1 cellular context compared by ENCODE assay signal in the genomic region with DNA sequence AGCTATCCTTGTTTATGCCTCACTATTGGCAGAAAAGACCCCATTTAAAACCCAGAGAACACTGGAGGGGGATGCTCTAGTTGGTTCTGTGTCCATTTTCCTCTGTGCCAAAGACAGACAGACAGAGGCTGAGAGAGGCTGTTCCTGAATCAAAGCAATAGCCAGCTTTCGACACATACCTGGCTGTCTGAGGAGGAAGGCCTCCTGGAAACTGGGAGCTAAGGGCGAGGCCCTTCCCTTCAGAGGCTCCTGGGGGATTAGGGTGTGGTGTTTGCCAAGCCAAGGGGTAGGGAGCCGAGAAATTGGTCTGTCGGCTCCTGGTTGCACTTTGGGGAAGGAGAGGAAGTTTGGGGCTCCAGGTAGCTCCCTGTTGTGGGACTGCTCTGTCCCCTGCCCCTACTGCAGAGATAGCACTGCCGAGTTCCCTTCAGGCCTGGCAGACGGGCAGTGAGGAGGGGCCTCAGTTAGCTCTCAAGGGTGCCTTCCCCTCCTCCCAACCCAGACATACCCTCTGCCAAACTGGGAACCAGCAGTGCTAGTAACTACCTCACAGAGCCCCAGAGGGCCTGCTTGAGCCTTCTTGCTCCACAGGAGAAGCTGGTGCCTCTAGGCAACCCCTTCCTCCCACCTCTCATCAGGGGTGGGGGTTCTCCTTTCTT.
TF ChIP-seq lines count a peak whose summit lies in the region.

No MANE protein-coding gene starts in this region.

TF ChIP-seq in GM23338, 12 proteins besides CTCF, POLR2A, EP300 and RAD21:
- TF ChIP-seq ZNF114 (CRISPR knock-in tag; IDR thresholded peaks at IDR 0.05) = no peak
- TF ChIP-seq, protein P1, sequence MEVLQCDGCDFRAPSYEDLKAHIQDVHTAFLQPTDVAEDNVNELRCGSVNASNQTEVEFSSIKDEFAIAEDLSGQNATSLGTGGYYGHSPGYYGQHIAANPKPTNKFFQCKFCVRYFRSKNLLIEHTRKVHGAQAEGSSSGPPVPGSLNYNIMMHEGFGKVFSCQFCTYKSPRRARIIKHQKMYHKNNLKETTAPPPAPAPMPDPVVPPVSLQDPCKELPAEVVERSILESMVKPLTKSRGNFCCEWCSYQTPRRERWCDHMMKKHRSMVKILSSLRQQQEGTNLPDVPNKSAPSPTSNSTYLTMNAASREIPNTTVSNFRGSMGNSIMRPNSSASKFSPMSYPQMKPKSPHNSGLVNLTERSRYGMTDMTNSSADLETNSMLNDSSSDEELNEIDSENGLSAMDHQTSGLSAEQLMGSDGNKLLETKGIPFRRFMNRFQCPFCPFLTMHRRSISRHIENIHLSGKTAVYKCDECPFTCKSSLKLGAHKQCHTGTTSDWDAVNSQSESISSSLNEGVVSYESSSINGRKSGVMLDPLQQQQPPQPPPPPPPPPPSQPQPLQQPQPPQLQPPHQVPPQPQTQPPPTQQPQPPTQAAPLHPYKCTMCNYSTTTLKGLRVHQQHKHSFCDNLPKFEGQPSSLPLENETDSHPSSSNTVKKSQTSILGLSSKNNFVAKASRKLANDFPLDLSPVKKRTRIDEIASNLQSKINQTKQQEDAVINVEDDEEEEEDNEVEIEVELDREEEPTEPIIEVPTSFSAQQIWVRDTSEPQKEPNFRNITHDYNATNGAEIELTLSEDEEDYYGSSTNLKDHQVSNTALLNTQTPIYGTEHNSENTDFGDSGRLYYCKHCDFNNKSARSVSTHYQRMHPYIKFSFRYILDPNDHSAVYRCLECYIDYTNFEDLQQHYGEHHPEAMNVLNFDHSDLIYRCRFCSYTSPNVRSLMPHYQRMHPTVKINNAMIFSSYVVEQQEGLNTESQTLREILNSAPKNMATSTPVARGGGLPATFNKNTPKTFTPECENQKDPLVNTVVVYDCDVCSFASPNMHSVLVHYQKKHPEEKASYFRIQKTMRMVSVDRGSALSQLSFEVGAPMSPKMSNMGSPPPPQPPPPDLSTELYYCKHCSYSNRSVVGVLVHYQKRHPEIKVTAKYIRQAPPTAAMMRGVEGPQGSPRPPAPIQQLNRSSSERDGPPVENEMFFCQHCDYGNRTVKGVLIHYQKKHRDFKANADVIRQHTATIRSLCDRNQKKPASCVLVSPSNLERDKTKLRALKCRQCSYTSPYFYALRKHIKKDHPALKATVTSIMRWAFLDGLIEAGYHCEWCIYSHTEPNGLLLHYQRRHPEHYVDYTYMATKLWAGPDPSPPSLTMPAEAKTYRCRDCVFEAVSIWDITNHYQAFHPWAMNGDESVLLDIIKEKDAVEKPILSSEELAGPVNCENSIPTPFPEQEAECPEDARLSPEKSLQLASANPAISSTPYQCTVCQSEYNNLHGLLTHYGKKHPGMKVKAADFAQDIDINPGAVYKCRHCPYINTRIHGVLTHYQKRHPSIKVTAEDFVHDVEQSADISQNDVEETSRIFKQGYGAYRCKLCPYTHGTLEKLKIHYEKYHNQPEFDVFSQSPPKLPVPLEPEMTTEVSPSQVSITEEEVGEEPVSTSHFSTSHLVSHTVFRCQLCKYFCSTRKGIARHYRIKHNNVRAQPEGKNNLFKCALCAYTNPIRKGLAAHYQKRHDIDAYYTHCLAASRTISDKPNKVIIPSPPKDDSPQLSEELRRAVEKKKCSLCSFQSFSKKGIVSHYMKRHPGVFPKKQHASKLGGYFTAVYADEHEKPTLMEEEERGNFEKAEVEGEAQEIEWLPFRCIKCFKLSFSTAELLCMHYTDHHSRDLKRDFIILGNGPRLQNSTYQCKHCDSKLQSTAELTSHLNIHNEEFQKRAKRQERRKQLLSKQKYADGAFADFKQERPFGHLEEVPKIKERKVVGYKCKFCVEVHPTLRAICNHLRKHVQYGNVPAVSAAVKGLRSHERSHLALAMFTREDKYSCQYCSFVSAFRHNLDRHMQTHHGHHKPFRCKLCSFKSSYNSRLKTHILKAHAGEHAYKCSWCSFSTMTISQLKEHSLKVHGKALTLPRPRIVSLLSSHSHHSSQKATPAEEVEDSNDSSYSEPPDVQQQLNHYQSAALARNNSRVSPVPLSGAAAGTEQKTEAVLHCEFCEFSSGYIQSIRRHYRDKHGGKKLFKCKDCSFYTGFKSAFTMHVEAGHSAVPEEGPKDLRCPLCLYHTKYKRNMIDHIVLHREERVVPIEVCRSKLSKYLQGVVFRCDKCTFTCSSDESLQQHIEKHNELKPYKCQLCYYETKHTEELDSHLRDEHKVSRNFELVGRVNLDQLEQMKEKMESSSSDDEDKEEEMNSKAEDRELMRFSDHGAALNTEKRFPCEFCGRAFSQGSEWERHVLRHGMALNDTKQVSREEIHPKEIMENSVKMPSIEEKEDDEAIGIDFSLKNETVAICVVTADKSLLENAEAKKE (CRISPR knock-in tag; IDR thresholded peaks at IDR 0.05) = no peak
- no peak for TF ChIP-seq STAT1 (IDR thresholded peaks at IDR 0.05; ENCODE audit: unreplicated experiment)
- TF ChIP-seq EZH2phosphoT487 (IDR thresholded peaks at IDR 0.05; ENCODE audit: unreplicated experiment) = no peak
- no peak for TF ChIP-seq ZNF331 (CRISPR knock-in tag; IDR thresholded peaks at IDR 0.05; ENCODE audit: low read depth)
- no peak for TF ChIP-seq JUNB (IDR thresholded peaks at IDR 0.05; ENCODE audit: unreplicated experiment)
- TF ChIP-seq NANOG (IDR thresholded peaks at IDR 0.05; ENCODE audit: borderline replicate concordance) = no peak
